ENCODE assay signal across 8 cellular contexts in the genomic region with DNA sequence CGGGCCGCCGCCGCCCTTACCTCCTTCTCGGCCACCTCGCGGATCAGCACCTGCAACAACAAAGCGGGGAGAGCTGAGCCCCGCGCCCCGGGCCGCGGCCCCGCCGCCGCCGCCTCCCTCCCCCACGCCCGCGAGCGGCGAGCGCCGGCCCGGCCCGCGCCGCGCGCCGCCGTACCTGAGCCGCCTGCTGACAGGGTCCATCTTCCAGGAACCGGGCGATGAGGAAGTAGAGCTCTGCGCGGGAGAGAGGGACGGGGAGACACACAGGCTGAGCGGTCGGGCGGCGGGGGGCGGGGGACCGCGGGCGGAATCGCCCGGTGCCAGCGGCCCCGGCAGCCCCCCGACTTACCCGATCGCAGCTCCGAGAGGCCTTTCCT. TPM values are rescaled to one million over a fixed set of nuclear protein-coding genes. Genes with fewer than 3 reads are reported as not detected.
DNase-seq lines count a peak whose midpoint lies in the region; ATAC-seq and TF ChIP-seq lines count a peak whose summit lies in the region.

No MANE protein-coding gene starts in this region.

- CTCF ChIA-PET in activated CD4-positive, alpha-beta T cell treated with anti-CD3 and anti-CD28 coated beads, Interleukin-2, amount 10 ng/mL, durations not matched to agents 7 days and 5 days (lab: Charles Lee): interaction anchor here (0.6 to 1.3 kb wide), 3 partner anchors 10 to 1115 kb away, joined by 3 to 5 read pairs (median 3); no protein-coding TSS in a partner anchor

- no peaks in the 10 kb centered on the region for H3K9me3 Mint-ChIP-seq in activated T-cell treated with anti-CD3 and anti-CD28 coated beads, Interleukin-2, amount 50 U/mL, for 4 hours
- H3K9me3 Mint-ChIP-seq in activated CD4-positive, alpha-beta T cell treated with anti-CD3 and anti-CD28 coated beads, Interleukin-2, amount 10 ng/mL, durations not matched to agents 7 days and 5 days: no peaks in the 10 kb centered on the region

- peak overlapping the region; percentile 95 for H3K4me3 Mint-ChIP-seq in activated T-cell treated with anti-CD3 and anti-CD28 coated beads, Interleukin-2, amount 50 U/mL, for 4 hours
- H3K4me3 Mint-ChIP-seq in activated CD4-positive, alpha-beta T cell treated with anti-CD3 and anti-CD28 coated beads, Interleukin-2, amount 10 ng/mL, durations not matched to agents 7 days and 5 days: peak overlapping the region; percentile 93

- H3K4me3 ChIP-seq in HAP-1 (peak overlapping the region; percentile 83), MG63 (peak overlapping the region; percentile 84), retinal pigment epithelial cell (ENCODE audit: low read length) (peak overlapping the region; percentile 87)

- no peak for TF ChIP-seq CTCF in retinal pigment epithelial cell (conservative IDR thresholded peaks at IDR 0.05; ENCODE audit: low read depth, low read length)

- peaks cover 26% of the 10 kb centered on the region for H3K4me1 ChIP-seq in HAP-1

- intact Hi-C loops in Right ventricle myocardium superior (cut with DNase I): loop anchor here (5.0 kb wide), 1 partner anchor 155 kb away; the partner anchor contains the start of gene HMGN3

- H3K9me3 ChIP-seq in HAP-1 (no peaks in the 10 kb centered on the region), MG63 (no peaks in the 10 kb centered on the region; the same call in 1 of the 2 replicates)

- H3K36me3 ChIP-seq in HAP-1 (replicated peaks) (peaks cover 3% of the 10 kb centered on the region; the same call in 1 of the 2 replicates), MG63 (peaks cover 22% of the 10 kb centered on the region)

- H3K27ac Mint-ChIP-seq in activated CD4-positive, alpha-beta T cell treated with anti-CD3 and anti-CD28 coated beads, Interleukin-2, amount 10 ng/mL, durations not matched to agents 7 days and 5 days: peak overlapping the region; percentile 99

- in situ Hi-C loops in HAP-1 (cut with MboI; ENCODE audit: low sequenced_read_pairs): no loop called here

- H3K27me3 Mint-ChIP-seq in activated T-cell treated with anti-CD3 and anti-CD28 coated beads, Interleukin-2, amount 50 U/mL, for 4 hours (ENCODE audit: low read depth): peaks cover 9% of the 10 kb centered on the region
- peaks cover 11% of the 10 kb centered on the region for H3K27me3 Mint-ChIP-seq in activated CD4-positive, alpha-beta T cell treated with anti-CD3 and anti-CD28 coated beads, Interleukin-2, amount 10 ng/mL, durations not matched to agents 7 days and 5 days

- POLR2A ChIA-PET in activated CD4-positive, alpha-beta T cell treated with anti-CD3 and anti-CD28 coated beads, Interleukin-2, amount 10 ng/mL, durations not matched to agents 7 days and 5 days (lab: Charles Lee): no interaction called here

- peak; percentile 35 to 36 for ATAC-seq in activated T-cell treated with anti-CD3 and anti-CD28 coated beads, Interleukin-2, amount 50 U/mL, for 4 hours
- peak; percentile 28 for ATAC-seq in Right ventricle myocardium superior (ENCODE audit: poor library complexity)

- no peak for DNase-seq in activated T-cell treated with anti-CD3 and anti-CD28 coated beads, Interleukin-2, amount 50 U/mL, for 4 hours
- no peak for DNase-seq in activated T-cell treated with anti-CD3 and anti-CD28 coated beads, Interleukin-2, amount 50 U/mL, for 48 hours
- DNase-seq in HAP-1 (ENCODE audit: low spot score in 2 of 2) (no peak), MG63 (no peak), Right ventricle myocardium superior (peak; percentile 62), retinal pigment epithelial cell (ENCODE audit: low read depth) (no peak), NCI-H1436 treated with DMSO at 0.1 percent for 48 hours (lab: John Stamatoyannopoulos, UW) (no peak)
- DNase-seq in activated CD4-positive, alpha-beta T cell treated with anti-CD3 and anti-CD28 coated beads, Interleukin-2, amount 10 ng/mL, durations not matched to agents 7 days and 5 days: peak; percentile 54

- peaks cover 6% of the 10 kb centered on the region for H3K36me3 Mint-ChIP-seq in activated T-cell treated with anti-CD3 and anti-CD28 coated beads, Interleukin-2, amount 50 U/mL, for 4 hours (ENCODE audit: insufficient read depth)
- peaks cover 27% of the 10 kb centered on the region for H3K36me3 Mint-ChIP-seq in activated CD4-positive, alpha-beta T cell treated with anti-CD3 and anti-CD28 coated beads, Interleukin-2, amount 10 ng/mL, durations not matched to agents 7 days and 5 days (ENCODE audit: low read depth)

- H3K4me1 Mint-ChIP-seq in activated T-cell treated with anti-CD3 and anti-CD28 coated beads, Interleukin-2, amount 50 U/mL, for 4 hours (ENCODE audit: low read depth): peaks cover 43% of the 10 kb centered on the region
- H3K4me1 Mint-ChIP-seq in activated CD4-positive, alpha-beta T cell treated with anti-CD3 and anti-CD28 coated beads, Interleukin-2, amount 10 ng/mL, durations not matched to agents 7 days and 5 days: peaks cover 45% of the 10 kb centered on the region

- H3K27me3 ChIP-seq in HAP-1 (ENCODE audit: low read depth) (no peaks in the 10 kb centered on the region), MG63 (no peaks in the 10 kb centered on the region)

RNA-seq across cellular contexts. Expression of gene PHIP, which starts 0.4 kb away (rescaled TPM):
- 10 to 100 TPM; 17.0 to 18.4 (median 17.6) TPM for total RNA-seq in activated T-cell treated with anti-CD3 and anti-CD28 coated beads, Interleukin-2, amount 50 U/mL, for 4 hours
- total RNA-seq in MG63 (2014; rRNA removed; shearing (Covaris generic); ENCODE audit: low replicate concordance): 7.6 and 15.4 TPM in 2 replicates
- total RNA-seq in activated CD4-positive, alpha-beta T cell treated with anti-CD3 and anti-CD28 coated beads, Interleukin-2, amount 10 ng/mL, durations not matched to agents 7 days and 5 days: 10 to 100 TPM; 31.6 to 33.9 TPM
- 13.3 TPM for total RNA-seq in Right ventricle myocardium superior

Comparison
In these comparisons a context has a peak if more than half of its experiments do, and no peak if none do; other contexts are left out.
1. DNase-seq: peak in activated CD4-positive, alpha-beta T cell treated with anti-CD3 and anti-CD28 coated beads, Interleukin-2, amount 10 ng/mL, durations not matched to agents 7 days and 5 days (single experiment) and Right ventricle myocardium superior (single experiment); none in activated T-cell treated with anti-CD3 and anti-CD28 coated beads, Interleukin-2, amount 50 U/mL, for 4 hours (single experiment), activated T-cell treated with anti-CD3 and anti-CD28 coated beads, Interleukin-2, amount 50 U/mL, for 48 hours (0 of 2), HAP-1 (0 of 2), MG63 (single experiment), retinal pigment epithelial cell (single experiment) and NCI-H1436 treated with DMSO at 0.1 percent for 48 hours (single experiment).
2. Peak in every context shown above with its lines, with median percentiles within 50 percentile points of each other: H3K4me3 ChIP-seq.